ENCODE assay signal across 18 cellular contexts in the genomic region with DNA sequence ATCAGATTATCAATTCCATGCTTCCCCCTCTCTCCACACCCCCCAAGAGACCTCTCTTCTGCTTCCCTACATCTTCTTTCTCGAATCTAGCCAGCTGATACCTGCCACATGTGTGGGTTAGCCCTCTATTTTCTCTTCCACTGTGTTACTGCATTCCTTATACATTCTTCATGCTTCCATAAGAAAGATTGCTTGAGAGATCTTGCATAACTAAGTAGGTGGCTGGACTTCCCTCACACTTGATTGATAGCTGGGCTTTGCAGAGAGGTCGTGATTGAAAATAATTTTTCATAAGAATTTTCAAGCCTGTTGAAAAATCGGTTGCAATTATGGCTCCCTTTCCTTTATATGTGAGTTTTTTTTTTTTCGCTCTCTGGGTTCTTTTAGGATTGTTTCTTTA. TPM values are rescaled to one million over a fixed set of nuclear protein-coding genes. Genes with fewer than 3 reads are reported as not detected.
DNase-seq lines count a peak whose midpoint lies in the region; FAIRE-seq lines count a peak whose summit lies in the region.
"Had no signal": no experiment of that assay in that cellular context is flagged by ENCODE, and none has a peak within 500 bp of the region (broad histone marks: within the 10 kb centered on the region; RNA-seq: fewer than 3 reads in every experiment).

No MANE protein-coding gene starts in this region.

- DNase-seq in HTR-8/SVneo (ENCODE audit: insufficient read length, low spot score) (peak; percentile 28), amniotic epithelial cell (ENCODE audit: low read depth) (peak; percentile 83), iris pigment epithelial cell (ENCODE audit: low read depth) (peak; percentile 44), renal cortical epithelial cell (ENCODE audit: low read depth) (peak; percentile 20), KG1 (lab: John Stamatoyannopoulos, UW) (no peak), DMS153 treated with DMSO at 0.1 percent for 48 hours (lab: John Stamatoyannopoulos, UW; ENCODE audit: unreplicated experiment) (no peak)
- DNase-seq in activated CD4-positive, alpha-beta T cell treated with anti-CD3 and anti-CD28 coated beads for 1 hour: no peak
- DNase-seq: ACHN, AML-193, DMS79 treated with DMSO at 0.1 percent for 48 hours, H7, Kasumi-1, NCI-H1092 treated with DMSO at 0.1 percent for 48 hours, NCI-H146, NCI-H2029 treated with DMSO at 0.1 percent for 48 hours, NCI-H82, OCI-M1, SHP77 treated with DMSO at 0.1 percent for 48 hours had no signal

- no peak for FAIRE-seq in HTR-8/SVneo (lab: Jason Lieb, UNC)

RNA-seq across cellular contexts. Expression of gene PANK3, which starts 33.0 kb away (rescaled TPM):
- total RNA-seq in renal cortical epithelial cell: 62.7 and 84.7 TPM in 2 replicates

Comparison
In these comparisons a context has a peak if more than half of its experiments do, and no peak if none do; other contexts are left out.
1. DNase-seq: peak in HTR-8/SVneo (single experiment), amniotic epithelial cell (single experiment), iris pigment epithelial cell (single experiment) and renal cortical epithelial cell (single experiment); none in activated CD4-positive, alpha-beta T cell treated with anti-CD3 and anti-CD28 coated beads for 1 hour (single experiment), KG1 (single experiment) and DMS153 treated with DMSO at 0.1 percent for 48 hours (single experiment).